ENCODE assay signal across 16 cellular contexts in the genomic region with DNA sequence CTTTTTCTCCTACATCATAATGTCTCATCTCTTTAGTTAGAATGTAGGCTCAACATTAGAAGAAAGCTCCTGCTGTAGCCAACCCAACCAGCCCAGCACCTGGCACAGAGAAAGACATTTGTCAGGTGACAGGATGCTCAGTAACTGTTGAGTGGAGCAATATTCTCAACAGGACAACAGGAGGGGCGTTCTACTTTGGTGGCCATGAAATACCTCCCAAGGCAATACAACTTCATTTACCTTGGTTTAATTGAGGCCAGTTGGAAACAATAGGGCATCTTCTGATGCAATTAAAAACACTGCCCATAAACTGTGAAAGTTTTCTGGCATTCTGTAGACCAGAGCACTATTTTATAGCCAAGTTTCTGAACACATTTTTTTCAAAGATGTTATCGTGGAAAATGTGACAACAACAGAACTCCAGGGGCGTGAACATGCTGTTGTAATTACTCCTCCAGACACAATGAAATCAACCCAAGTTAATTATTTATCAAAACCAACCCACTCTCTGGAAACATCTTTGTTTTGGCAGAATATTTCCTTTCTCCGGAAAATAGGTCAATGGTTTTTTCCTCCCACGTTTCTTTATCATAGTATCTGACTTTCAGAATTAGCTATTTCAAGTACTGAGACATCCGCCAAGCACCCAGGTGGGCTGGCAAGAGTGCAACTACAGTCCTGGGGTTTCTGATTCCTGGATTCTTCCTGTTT.
DNase-seq lines count a peak whose midpoint lies in the region; ATAC-seq, FAIRE-seq and TF ChIP-seq lines count a peak whose summit lies in the region.
"Had no signal": no experiment of that assay in that cellular context is flagged by ENCODE, and none has a peak within 500 bp of the region (broad histone marks: within the 10 kb centered on the region; RNA-seq: fewer than 3 reads in every experiment).

No MANE protein-coding gene starts in this region.

- H4K8ac ChIP-seq in IMR-90 (ENCODE audit: low read depth in 2 of 2, low read length in 2 of 2) = no peak overlapping the region

- no peak for TF ChIP-seq RAD21 in IMR-90 (IDR thresholded peaks at IDR 0.05; ENCODE audit: low read length)

- H2BK20ac ChIP-seq in IMR-90 (ENCODE audit: low read depth, low read length) = 0 out of 2 replicates have a peak overlapping the region, but pooled peaks have one; percentile 29

- no peaks in the 10 kb centered on the region for H3K9me3 ChIP-seq in IMR-90 (ENCODE audit: control insufficient read depth, insufficient read depth, low read length)
- no peaks in the 10 kb centered on the region for H3K9me3 ChIP-seq in mucosa of rectum (ENCODE audit: control insufficient read depth in 2 of 2, low read length in 2 of 2)

- no peaks in the 10 kb centered on the region for H4K20me1 ChIP-seq in IMR-90 (ENCODE audit: insufficient read depth, low read length)

- WGBS in IMR-90 (ENCODE audit: extremely low coverage in 2 of 2, insufficient read length in 1 of 2), 2 experiments = 100% methylated on average over 2 of the region's 6 CpGs; no CpG with 5 or more reads in 1 of the 2 experiments

- peak; percentile 69 for DNase-seq in G401 (ENCODE audit: low spot score)
- no peak for DNase-seq in IMR-90
- DNase-seq in stimulated activated naive CD4-positive, alpha-beta T cell (lab: John Stamatoyannopoulos, UW) = no peak
- DNase-seq in frontal cortex (ENCODE audit: low spot score in 2 of 2) = no peak
- DNase-seq: activated CD4-positive, alpha-beta T cell treated with anti-CD3 and anti-CD28 coated beads, Interleukin-2, amount 50 U/mL, for 1 hour; midbrain; NCI-H2029 treated with DMSO at 0.1 percent for 48 hours; NCI-H526; nucleus accumbens; stimulated activated CD4-positive, alpha-beta T cell treated with anti-CD3 and anti-CD28 coated beads, Interleukin-2, amount 100 ng/mL, for 48 hours had no signal

- no peak overlapping the region for H3K18ac ChIP-seq in IMR-90 (ENCODE audit: low read depth, low read length)

- H2BK15ac ChIP-seq in IMR-90 (ENCODE audit: low read depth, low read length) = no peak overlapping the region

- no peak overlapping the region for H2AK5ac ChIP-seq in IMR-90 (ENCODE audit: low read depth, low read length)

- H3K4me3 ChIP-seq in IMR-90 (ENCODE audit: insufficient read depth, low read depth, low read length) (no peak overlapping the region), mucosa of rectum (ENCODE audit: low read length in 2 of 2) (no peak overlapping the region)
- H3K4me3 ChIP-seq: SK-N-MC had no signal

- dilution Hi-C loops in IMR-90 (cut with HindIII; ENCODE audit: low sequenced_read_pairs, unreplicated experiment) = no loop called here

- BruUV-seq in IMR-90 (replicated peaks; lab: Mats Ljungman, UMichigan) = no TSS peak

- H3K9me1 ChIP-seq in IMR-90 (ENCODE audit: insufficient read depth, low read length) = no peaks in the 10 kb centered on the region; the same call in 1 of the 2 replicates

- H2AK9ac ChIP-seq in IMR-90 (replicated peaks; ENCODE audit: low read depth, low read length, poor library complexity) = no peak overlapping the region

- in situ Hi-C loops in G401 (cut with HindIII; ENCODE audit: low sequenced_read_pairs) (no loop called here), IMR-90 (cut with MboI; ENCODE audit: low sequenced_read_pairs) (no loop called here)

- no peak overlapping the region for H2AFZ ChIP-seq in IMR-90 (replicated peaks; ENCODE audit: low read length, poor library complexity)

- POLR2A ChIA-PET in IMR-90 (lab: Charles Lee; ENCODE audit: unreplicated experiment) = no interaction called here

- no peak overlapping the region for H3K23ac ChIP-seq in IMR-90 (ENCODE audit: low read depth, low read length)

- H3K14ac ChIP-seq in IMR-90 (replicated peaks; ENCODE audit: low read depth, low read length) = no peak overlapping the region

- no peak for TF ChIP-seq POLR2A in IMR-90 (IDR thresholded peaks at IDR 0.05; ENCODE audit: low read depth, low read length)

- no peak overlapping the region for H3K56ac ChIP-seq in IMR-90 (ENCODE audit: extremely low read depth, insufficient read depth, low read length)

- no peak overlapping the region for H3K27ac ChIP-seq in IMR-90 (ENCODE audit: insufficient read depth, low read length)
- H3K27ac ChIP-seq in mucosa of rectum (ENCODE audit: low read depth in 2 of 2, low read length in 2 of 2) = peak overlapping the region; percentile 73 to 77
- H3K27ac ChIP-seq: SK-N-MC had no signal

- FAIRE-seq in colon (lab: Jason Lieb, UNC) (peak; percentile 14), frontal cortex (lab: Jason Lieb, UNC) (no peak)
- FAIRE-seq: endothelial cell of umbilical vein, GM18507 had no signal

- H3K4me1 ChIP-seq in IMR-90 (ENCODE audit: control insufficient read depth, insufficient read depth, low read length) (peaks cover 9% of the 10 kb centered on the region), mucosa of rectum (ENCODE audit: control insufficient read depth in 2 of 2, insufficient read depth in 2 of 2, low read length in 2 of 2) (peaks cover 31 to 46% of the 10 kb centered on the region in 2 donors)

- intact Hi-C loops in IMR-90 (cut with micrococcal nuclease) = no loop called here

- no peak overlapping the region for H3K4ac ChIP-seq in IMR-90 (ENCODE audit: low read depth, low read length)

- no peak for TF ChIP-seq CTCF in IMR-90 (conservative IDR thresholded peaks at IDR 0.05; ENCODE audit: low read depth, low read length)

- H3K9ac ChIP-seq in IMR-90 (ENCODE audit: low read depth, low read length) = no peak overlapping the region
- H3K9ac ChIP-seq in mucosa of rectum (ENCODE audit: low read depth in 1 of 2, low read length in 2 of 2) = no peak overlapping the region

- ATAC-seq in IMR-90 (ENCODE audit: low read depth) (no peak), HG03196 (IDR thresholded peaks at IDR 0.05; ENCODE audit: unreplicated experiment) (no peak)

- H3K27me3 ChIP-seq in IMR-90 (ENCODE audit: control insufficient read depth, insufficient read depth, low read length) (no peaks in the 10 kb centered on the region), mucosa of rectum (ENCODE audit: control insufficient read depth in 2 of 2, insufficient read depth in 2 of 2, low read length in 2 of 2) (no peaks in the 10 kb centered on the region)

- CTCF ChIA-PET in IMR-90 (lab: Yijun Ruan, JAX) = no interaction called here

- H4K5ac ChIP-seq in IMR-90 (ENCODE audit: low read depth, low read length) = no peak overlapping the region

- no peak overlapping the region for H3K4me2 ChIP-seq in IMR-90 (ENCODE audit: low read depth, low read length)

- H3K36me3 ChIP-seq in IMR-90 (ENCODE audit: control insufficient read depth, insufficient read depth, low read length) = no peaks in the 10 kb centered on the region
- H3K36me3 ChIP-seq in mucosa of rectum (ENCODE audit: control insufficient read depth in 2 of 2, insufficient read depth in 2 of 2, low read length in 2 of 2) = no peaks in the 10 kb centered on the region

- no peak overlapping the region for H4K91ac ChIP-seq in IMR-90 (ENCODE audit: insufficient read depth, low read depth, low read length)

- no peak overlapping the region for H2BK5ac ChIP-seq in IMR-90 (ENCODE audit: low read depth, low read length, poor library complexity, severe bottlenecking)

- H2BK120ac ChIP-seq in IMR-90 (ENCODE audit: low read depth, low read length) = no peak overlapping the region

- no peaks in the 10 kb centered on the region for H3K79me1 ChIP-seq in IMR-90 (ENCODE audit: low read depth in 1 of 2, low read length in 2 of 2)

TF ChIP-seq in IMR-90, 13 proteins besides CTCF, POLR2A, EP300 and RAD21:
- TF ChIP-seq FOS (IDR thresholded peaks at IDR 0.05; ENCODE audit: low read depth, low read length) = no peak
- TF ChIP-seq SMC3 (IDR thresholded peaks at IDR 0.05; ENCODE audit: low read depth, low read length) = no peak
- TF ChIP-seq BHLHE40 (IDR thresholded peaks at IDR 0.05; ENCODE audit: low read depth, low read length) = no peak
- TF ChIP-seq MAFK (IDR thresholded peaks at IDR 0.05; ENCODE audit: low read depth, low read length) = no peak
- no peak for TF ChIP-seq MAZ (IDR thresholded peaks at IDR 0.05; ENCODE audit: borderline replicate concordance, low read depth, low read length)
- TF ChIP-seq CEBPB (IDR thresholded peaks at IDR 0.05; ENCODE audit: low read depth, low read length) = no peak
- no peak for TF ChIP-seq CHD1 (IDR thresholded peaks at IDR 0.05; ENCODE audit: low read depth, low read length)
- TF ChIP-seq RFX5 (IDR thresholded peaks at IDR 0.05; ENCODE audit: low read depth, low read length) = no peak
- no peak for TF ChIP-seq MXI1 (IDR thresholded peaks at IDR 0.05; ENCODE audit: borderline replicate concordance, low read depth, low read length)
- TF ChIP-seq, protein P1, sequence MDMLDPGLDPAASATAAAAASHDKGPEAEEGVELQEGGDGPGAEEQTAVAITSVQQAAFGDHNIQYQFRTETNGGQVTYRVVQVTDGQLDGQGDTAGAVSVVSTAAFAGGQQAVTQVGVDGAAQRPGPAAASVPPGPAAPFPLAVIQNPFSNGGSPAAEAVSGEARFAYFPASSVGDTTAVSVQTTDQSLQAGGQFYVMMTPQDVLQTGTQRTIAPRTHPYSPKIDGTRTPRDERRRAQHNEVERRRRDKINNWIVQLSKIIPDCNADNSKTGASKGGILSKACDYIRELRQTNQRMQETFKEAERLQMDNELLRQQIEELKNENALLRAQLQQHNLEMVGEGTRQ (IDR thresholded peaks at IDR 0.05; ENCODE audit: low read depth, low read length) = no peak
- no peak for TF ChIP-seq RCOR1 (IDR thresholded peaks at IDR 0.05; ENCODE audit: insufficient replicate concordance, low read length)
- no peak for TF ChIP-seq NFE2L2 (IDR thresholded peaks at IDR 0.05; ENCODE audit: low read depth, low read length)
- no peak for TF ChIP-seq ELK1 (IDR thresholded peaks at IDR 0.05; ENCODE audit: borderline replicate concordance, low read depth, low read length)
